ENCODE assay signal across 11 cellular contexts in the genomic region with DNA sequence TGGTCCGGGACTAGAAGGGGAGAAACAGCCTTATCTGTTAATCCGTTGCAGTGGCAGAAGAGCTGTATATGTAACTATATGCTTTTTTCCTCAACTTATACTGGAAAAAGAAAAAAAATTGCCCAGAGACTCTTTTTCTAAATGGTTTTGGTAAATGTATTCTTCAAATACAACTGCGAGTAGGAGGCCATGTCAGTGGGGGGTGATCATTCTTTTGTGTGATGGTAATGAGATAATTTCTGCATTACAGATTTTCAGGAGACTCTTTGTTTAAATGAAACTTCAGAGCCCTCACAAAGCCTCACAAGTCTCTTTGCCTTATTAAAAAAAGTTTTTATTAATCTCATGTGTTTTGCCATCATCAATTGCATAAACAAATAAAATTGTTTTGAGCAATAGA.
DNase-seq lines count a peak whose midpoint lies in the region; ATAC-seq, FAIRE-seq and TF ChIP-seq lines count a peak whose summit lies in the region.
"Had no signal": no experiment of that assay in that cellular context is flagged by ENCODE, and none has a peak within 500 bp of the region (broad histone marks: within the 10 kb centered on the region; RNA-seq: fewer than 3 reads in every experiment).

No MANE protein-coding gene starts in this region.

- H3K4me1 ChIP-seq in RWPE2 (ENCODE audit: insufficient read depth, poor library complexity, severe bottlenecking) (peaks cover 81% of the 10 kb centered on the region), iPS-18a (ENCODE audit: control insufficient read depth, low read depth, low read length) (peaks cover 82% of the 10 kb centered on the region), prostate gland (replicated peaks) (peaks cover 17% of the 10 kb centered on the region)

- no peak for FAIRE-seq in GM12891 (lab: Jason Lieb, UNC)

- no peaks in the 10 kb centered on the region for H3K9me3 Mint-ChIP-seq in CD14-positive monocyte

- H3K9me3 ChIP-seq in RWPE2 (ENCODE audit: severe bottlenecking): no peaks in the 10 kb centered on the region
- no peaks in the 10 kb centered on the region for H3K9me3 ChIP-seq in iPS-18a (ENCODE audit: control insufficient read depth, low read depth, low read length)
- H3K9me3 ChIP-seq in prostate gland: no peaks in the 10 kb centered on the region

- peaks cover 24 to 30% of the 10 kb centered on the region in 2 donors for H3K36me3 Mint-ChIP-seq in CD14-positive monocyte

- ATAC-seq in RWPE2 (ENCODE audit: low read depth) (no peak), GM18502 (IDR thresholded peaks at IDR 0.05; ENCODE audit: poor library complexity, unreplicated experiment) (no peak)
- ATAC-seq: left cardiac atrium had no signal

- no peak for DNase-seq in CD14-positive monocyte (ENCODE audit: low spot score)
- no peak for DNase-seq in RWPE2 (ENCODE audit: low spot score)
- DNase-seq in prostate gland (ENCODE audit: low spot score): no peak
- DNase-seq in GM12891 (ENCODE audit: insufficient read length, low spot score): no peak
- no peak for DNase-seq in RKO (ENCODE audit: low spot score)
- DNase-seq in activated CD4-positive, CD25-positive, alpha-beta regulatory T cell treated with anti-CD3 and anti-CD28 coated beads, Interleukin-2, amount 50 U/mL, for 72 hours: no peak
- DNase-seq: left cardiac atrium had no signal

- 69% methylated on average over 3 of the region's 3 CpGs for WGBS in prostate gland

- TF ChIP-seq CTCF in CD14-positive monocyte (IDR thresholded peaks at IDR 0.05): no peak
- no peak for TF ChIP-seq CTCF in RWPE2 (IDR thresholded peaks at IDR 0.05; ENCODE audit: poor library complexity, severe bottlenecking)
- no peak for TF ChIP-seq CTCF in prostate gland (IDR thresholded peaks at IDR 0.05)

- H3K36me3 ChIP-seq in RWPE2 (ENCODE audit: low read depth): no peaks in the 10 kb centered on the region
- no peaks in the 10 kb centered on the region for H3K36me3 ChIP-seq in iPS-18a (ENCODE audit: control insufficient read depth, low read depth, low read length)
- H3K36me3 ChIP-seq in prostate gland: no peaks in the 10 kb centered on the region

- H3K27me3 ChIP-seq in RWPE2 (ENCODE audit: insufficient read depth, poor library complexity, severe bottlenecking): no peaks in the 10 kb centered on the region
- no peaks in the 10 kb centered on the region for H3K27me3 ChIP-seq in iPS-18a (ENCODE audit: control insufficient read depth, insufficient read depth, low read length)
- no peaks in the 10 kb centered on the region for H3K27me3 ChIP-seq in prostate gland (replicated peaks; ENCODE audit: insufficient read depth)
- H3K27me3 ChIP-seq: foreskin keratinocyte had no signal

- H3K4me3 Mint-ChIP-seq in CD14-positive monocyte: no peak overlapping the region

- no peak for TF ChIP-seq POLR2A in prostate gland (IDR thresholded peaks at IDR 0.05)
- TF ChIP-seq POLR2A in GM12891 (IDR thresholded peaks at IDR 0.05; ENCODE audit: low read depth, low read length): no peak

- peaks cover 65% of the 10 kb centered on the region for H3K4me1 Mint-ChIP-seq in CD14-positive monocyte

- H3K9ac ChIP-seq in iPS-18a (ENCODE audit: low read length): peak overlapping the region; percentile 16
- H3K9ac ChIP-seq: KMS-11 had no signal

- peak overlapping the region in 6 of 7 donors; percentile 5 to 85 (median 33) for H3K27ac Mint-ChIP-seq in CD14-positive monocyte

- H3K27ac ChIP-seq in RWPE2 (ENCODE audit: poor library complexity, severe bottlenecking) (peak overlapping the region; percentile 98), iPS-18a (ENCODE audit: low read length) (peak overlapping the region; percentile 45), prostate gland (peak overlapping the region; percentile 33 to 49)
- H3K27ac ChIP-seq: KMS-11 had no signal

- H3K4me3 ChIP-seq in RWPE2 (ENCODE audit: severe bottlenecking) (no peak overlapping the region), iPS-18a (ENCODE audit: low read length) (peak overlapping the region; percentile 35), prostate gland (no peak overlapping the region)

- intact Hi-C loops in CD14-positive monocyte (cut with micrococcal nuclease): no loop called here
- intact Hi-C loops in prostate gland (cut with DNase I): no loop called here

- peaks cover 0 to 2% (median 0%) of the 10 kb centered on the region in 3 donors for H3K27me3 Mint-ChIP-seq in CD14-positive monocyte (ENCODE audit: low read depth in 3 of 3)

TF ChIP-seq in GM12891, 5 proteins besides CTCF, POLR2A, EP300 and RAD21:
- TF ChIP-seq PAX5 (IDR thresholded peaks at IDR 0.05; ENCODE audit: insufficient read depth, low read length, severe bottlenecking) (no peak), POLR2AphosphoS5 (IDR thresholded peaks at IDR 0.05; ENCODE audit: low read depth, low read length) (no peak), SPI1 (IDR thresholded peaks at IDR 0.05; ENCODE audit: low read depth, low read length) (no peak)

Comparison
In these comparisons a context has a peak if more than half of its experiments do, and no peak if none do; other contexts are left out.
1. H3K27ac ChIP-seq: peak in every context shown above with its lines; median percentile 98 in RWPE2; 45 in iPS-18a; 41 in prostate gland.